ENCODE assay signal across 1 cellular context in the genomic region with DNA sequence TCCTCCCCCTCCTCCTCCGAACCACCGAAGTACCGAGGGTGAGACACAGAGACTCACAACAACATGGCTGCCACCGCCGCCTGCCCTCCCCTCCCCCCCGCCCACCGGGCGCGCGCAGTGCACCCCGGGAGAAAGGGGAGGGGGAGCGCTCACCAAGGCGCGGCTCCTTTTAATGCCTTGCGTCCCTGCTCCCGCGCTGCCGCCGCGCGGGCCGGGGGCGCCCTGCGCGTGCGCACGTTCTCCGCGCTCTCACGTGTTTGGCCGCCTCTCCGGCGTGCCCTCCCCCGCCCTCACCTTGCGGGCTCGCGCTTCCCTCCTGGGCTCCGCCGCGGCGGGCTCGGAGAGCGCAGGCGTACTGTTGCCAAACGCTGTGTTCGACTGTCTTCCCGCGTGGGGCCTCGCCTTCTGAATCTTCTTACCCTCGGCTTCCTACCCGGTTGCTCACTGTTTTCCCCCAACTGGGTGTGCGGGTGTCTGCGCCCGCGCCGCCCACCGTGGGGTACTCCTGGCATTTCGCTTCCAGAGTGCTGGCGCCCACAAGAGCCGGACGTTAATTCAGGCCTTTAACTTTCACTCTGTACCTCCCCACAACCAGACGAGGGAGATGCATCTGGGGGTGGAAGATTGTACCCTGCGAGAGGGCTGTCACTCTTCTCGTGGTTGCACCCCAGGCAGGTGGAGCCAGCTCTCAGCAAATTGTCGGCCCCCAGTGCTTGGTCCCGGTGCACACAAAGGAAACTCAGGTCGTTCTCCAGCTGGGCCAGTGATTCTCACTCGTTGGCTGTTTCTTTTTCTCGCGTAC.
TF ChIP-seq lines count a peak whose summit lies in the region.

A gene with protein sequence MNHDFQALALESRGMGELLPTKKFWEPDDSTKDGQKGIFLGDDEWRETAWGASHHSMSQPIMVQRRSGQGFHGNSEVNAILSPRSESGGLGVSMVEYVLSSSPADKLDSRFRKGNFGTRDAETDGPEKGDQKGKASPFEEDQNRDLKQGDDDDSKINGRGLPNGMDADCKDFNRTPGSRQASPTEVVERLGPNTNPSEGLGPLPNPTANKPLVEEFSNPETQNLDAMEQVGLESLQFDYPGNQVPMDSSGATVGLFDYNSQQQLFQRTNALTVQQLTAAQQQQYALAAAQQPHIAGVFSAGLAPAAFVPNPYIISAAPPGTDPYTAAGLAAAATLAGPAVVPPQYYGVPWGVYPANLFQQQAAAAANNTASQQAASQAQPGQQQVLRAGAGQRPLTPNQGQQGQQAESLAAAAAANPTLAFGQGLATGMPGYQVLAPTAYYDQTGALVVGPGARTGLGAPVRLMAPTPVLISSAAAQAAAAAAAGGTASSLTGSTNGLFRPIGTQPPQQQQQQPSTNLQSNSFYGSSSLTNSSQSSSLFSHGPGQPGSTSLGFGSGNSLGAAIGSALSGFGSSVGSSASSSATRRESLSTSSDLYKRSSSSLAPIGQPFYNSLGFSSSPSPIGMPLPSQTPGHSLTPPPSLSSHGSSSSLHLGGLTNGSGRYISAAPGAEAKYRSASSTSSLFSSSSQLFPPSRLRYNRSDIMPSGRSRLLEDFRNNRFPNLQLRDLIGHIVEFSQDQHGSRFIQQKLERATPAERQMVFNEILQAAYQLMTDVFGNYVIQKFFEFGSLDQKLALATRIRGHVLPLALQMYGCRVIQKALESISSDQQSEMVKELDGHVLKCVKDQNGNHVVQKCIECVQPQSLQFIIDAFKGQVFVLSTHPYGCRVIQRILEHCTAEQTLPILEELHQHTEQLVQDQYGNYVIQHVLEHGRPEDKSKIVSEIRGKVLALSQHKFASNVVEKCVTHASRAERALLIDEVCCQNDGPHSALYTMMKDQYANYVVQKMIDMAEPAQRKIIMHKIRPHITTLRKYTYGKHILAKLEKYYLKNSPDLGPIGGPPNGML (minus strand): TSS at position 92 of the 802 bp plus-strand sequence. CDS start 23,484 bp downstream, outside the sequence.

TF ChIP-seq in WTC11, 78 proteins besides CTCF, POLR2A, EP300 and RAD21 (continued from another document and continues in another):
- TF ChIP-seq, protein P1, sequence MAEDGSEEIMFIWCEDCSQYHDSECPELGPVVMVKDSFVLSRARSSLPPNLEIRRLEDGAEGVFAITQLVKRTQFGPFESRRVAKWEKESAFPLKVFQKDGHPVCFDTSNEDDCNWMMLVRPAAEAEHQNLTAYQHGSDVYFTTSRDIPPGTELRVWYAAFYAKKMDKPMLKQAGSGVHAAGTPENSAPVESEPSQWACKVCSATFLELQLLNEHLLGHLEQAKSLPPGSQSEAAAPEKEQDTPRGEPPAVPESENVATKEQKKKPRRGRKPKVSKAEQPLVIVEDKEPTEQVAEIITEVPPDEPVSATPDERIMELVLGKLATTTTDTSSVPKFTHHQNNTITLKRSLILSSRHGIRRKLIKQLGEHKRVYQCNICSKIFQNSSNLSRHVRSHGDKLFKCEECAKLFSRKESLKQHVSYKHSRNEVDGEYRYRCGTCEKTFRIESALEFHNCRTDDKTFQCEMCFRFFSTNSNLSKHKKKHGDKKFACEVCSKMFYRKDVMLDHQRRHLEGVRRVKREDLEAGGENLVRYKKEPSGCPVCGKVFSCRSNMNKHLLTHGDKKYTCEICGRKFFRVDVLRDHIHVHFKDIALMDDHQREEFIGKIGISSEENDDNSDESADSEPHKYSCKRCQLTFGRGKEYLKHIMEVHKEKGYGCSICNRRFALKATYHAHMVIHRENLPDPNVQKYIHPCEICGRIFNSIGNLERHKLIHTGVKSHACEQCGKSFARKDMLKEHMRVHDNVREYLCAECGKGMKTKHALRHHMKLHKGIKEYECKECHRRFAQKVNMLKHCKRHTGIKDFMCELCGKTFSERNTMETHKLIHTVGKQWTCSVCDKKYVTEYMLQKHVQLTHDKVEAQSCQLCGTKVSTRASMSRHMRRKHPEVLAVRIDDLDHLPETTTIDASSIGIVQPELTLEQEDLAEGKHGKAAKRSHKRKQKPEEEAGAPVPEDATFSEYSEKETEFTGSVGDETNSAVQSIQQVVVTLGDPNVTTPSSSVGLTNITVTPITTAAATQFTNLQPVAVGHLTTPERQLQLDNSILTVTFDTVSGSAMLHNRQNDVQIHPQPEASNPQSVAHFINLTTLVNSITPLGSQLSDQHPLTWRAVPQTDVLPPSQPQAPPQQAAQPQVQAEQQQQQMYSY (CRISPR knock-in tag; IDR thresholded peaks at IDR 0.05), result no peak
- TF ChIP-seq GRHL2 (CRISPR knock-in tag; IDR thresholded peaks at IDR 0.05; ENCODE audit: insufficient replicate concordance, severe bottlenecking) (no peak), CREM (CRISPR knock-in tag; IDR thresholded peaks at IDR 0.05) (peak; percentile 80), FOXJ3 (CRISPR knock-in tag; IDR thresholded peaks at IDR 0.05; ENCODE audit: borderline replicate concordance) (no peak), TP53 (CRISPR knock-in tag; IDR thresholded peaks at IDR 0.05) (peak; percentile 90; the same call in 1 of the 2 replicates), SP1 (CRISPR knock-in tag; conservative IDR thresholded peaks at IDR 0.05) (peak; percentile 40; the same call in 1 of the 2 replicates), ZNF416 (CRISPR knock-in tag; IDR thresholded peaks at IDR 0.05) (no peak), MYBL2 (CRISPR knock-in tag; IDR thresholded peaks at IDR 0.05) (peak; percentile 85), MXD4 (CRISPR knock-in tag; IDR thresholded peaks at IDR 0.05; ENCODE audit: borderline replicate concordance) (no peak), GABPB1 (CRISPR knock-in tag; IDR thresholded peaks at IDR 0.05) (peak; percentile 85), JAZF1 (CRISPR knock-in tag; IDR thresholded peaks at IDR 0.05) (no peak), NFYB (CRISPR knock-in tag; conservative IDR thresholded peaks at IDR 0.05; ENCODE audit: low read depth) (no peak), ZNF219 (CRISPR knock-in tag; IDR thresholded peaks at IDR 0.05; ENCODE audit: borderline replicate concordance) (no peak), SMAD3 (CRISPR knock-in tag; IDR thresholded peaks at IDR 0.05; ENCODE audit: borderline replicate concordance) (no peak; the same call in 1 of the 2 replicates), NFATC4 (CRISPR knock-in tag; IDR thresholded peaks at IDR 0.05) (no peak), TEAD1 (CRISPR knock-in tag; IDR thresholded peaks at IDR 0.05) (peak; percentile 87), TCF7 (CRISPR knock-in tag; IDR thresholded peaks at IDR 0.05; ENCODE audit: low read depth) (peak; percentile 85; the same call in 1 of the 2 replicates), CBFB (CRISPR knock-in tag; IDR thresholded peaks at IDR 0.05; ENCODE audit: low read depth) (peak; percentile 95), ZNF671 (CRISPR knock-in tag; IDR thresholded peaks at IDR 0.05) (no peak), ZNF121 (CRISPR knock-in tag; IDR thresholded peaks at IDR 0.05) (peak; percentile 19; the same call in 1 of the 2 replicates)
- TF ChIP-seq, protein P2, sequence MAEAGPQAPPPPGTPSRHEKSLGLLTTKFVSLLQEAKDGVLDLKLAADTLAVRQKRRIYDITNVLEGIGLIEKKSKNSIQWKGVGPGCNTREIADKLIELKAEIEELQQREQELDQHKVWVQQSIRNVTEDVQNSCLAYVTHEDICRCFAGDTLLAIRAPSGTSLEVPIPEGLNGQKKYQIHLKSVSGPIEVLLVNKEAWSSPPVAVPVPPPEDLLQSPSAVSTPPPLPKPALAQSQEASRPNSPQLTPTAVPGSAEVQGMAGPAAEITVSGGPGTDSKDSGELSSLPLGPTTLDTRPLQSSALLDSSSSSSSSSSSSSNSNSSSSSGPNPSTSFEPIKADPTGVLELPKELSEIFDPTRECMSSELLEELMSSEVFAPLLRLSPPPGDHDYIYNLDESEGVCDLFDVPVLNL (CRISPR knock-in tag; IDR thresholded peaks at IDR 0.05; ENCODE audit: borderline replicate concordance, low read depth), result peak; percentile 82
- TF ChIP-seq, protein P3, sequence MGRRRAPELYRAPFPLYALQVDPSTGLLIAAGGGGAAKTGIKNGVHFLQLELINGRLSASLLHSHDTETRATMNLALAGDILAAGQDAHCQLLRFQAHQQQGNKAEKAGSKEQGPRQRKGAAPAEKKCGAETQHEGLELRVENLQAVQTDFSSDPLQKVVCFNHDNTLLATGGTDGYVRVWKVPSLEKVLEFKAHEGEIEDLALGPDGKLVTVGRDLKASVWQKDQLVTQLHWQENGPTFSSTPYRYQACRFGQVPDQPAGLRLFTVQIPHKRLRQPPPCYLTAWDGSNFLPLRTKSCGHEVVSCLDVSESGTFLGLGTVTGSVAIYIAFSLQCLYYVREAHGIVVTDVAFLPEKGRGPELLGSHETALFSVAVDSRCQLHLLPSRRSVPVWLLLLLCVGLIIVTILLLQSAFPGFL (CRISPR knock-in tag; IDR thresholded peaks at IDR 0.05; ENCODE audit: borderline replicate concordance), result peak; percentile 92; the same call in 1 of the 2 replicates
- TF ChIP-seq, protein P4, sequence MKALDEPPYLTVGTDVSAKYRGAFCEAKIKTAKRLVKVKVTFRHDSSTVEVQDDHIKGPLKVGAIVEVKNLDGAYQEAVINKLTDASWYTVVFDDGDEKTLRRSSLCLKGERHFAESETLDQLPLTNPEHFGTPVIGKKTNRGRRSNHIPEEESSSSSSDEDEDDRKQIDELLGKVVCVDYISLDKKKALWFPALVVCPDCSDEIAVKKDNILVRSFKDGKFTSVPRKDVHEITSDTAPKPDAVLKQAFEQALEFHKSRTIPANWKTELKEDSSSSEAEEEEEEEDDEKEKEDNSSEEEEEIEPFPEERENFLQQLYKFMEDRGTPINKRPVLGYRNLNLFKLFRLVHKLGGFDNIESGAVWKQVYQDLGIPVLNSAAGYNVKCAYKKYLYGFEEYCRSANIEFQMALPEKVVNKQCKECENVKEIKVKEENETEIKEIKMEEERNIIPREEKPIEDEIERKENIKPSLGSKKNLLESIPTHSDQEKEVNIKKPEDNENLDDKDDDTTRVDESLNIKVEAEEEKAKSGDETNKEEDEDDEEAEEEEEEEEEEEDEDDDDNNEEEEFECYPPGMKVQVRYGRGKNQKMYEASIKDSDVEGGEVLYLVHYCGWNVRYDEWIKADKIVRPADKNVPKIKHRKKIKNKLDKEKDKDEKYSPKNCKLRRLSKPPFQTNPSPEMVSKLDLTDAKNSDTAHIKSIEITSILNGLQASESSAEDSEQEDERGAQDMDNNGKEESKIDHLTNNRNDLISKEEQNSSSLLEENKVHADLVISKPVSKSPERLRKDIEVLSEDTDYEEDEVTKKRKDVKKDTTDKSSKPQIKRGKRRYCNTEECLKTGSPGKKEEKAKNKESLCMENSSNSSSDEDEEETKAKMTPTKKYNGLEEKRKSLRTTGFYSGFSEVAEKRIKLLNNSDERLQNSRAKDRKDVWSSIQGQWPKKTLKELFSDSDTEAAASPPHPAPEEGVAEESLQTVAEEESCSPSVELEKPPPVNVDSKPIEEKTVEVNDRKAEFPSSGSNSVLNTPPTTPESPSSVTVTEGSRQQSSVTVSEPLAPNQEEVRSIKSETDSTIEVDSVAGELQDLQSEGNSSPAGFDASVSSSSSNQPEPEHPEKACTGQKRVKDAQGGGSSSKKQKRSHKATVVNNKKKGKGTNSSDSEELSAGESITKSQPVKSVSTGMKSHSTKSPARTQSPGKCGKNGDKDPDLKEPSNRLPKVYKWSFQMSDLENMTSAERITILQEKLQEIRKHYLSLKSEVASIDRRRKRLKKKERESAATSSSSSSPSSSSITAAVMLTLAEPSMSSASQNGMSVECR (CRISPR knock-in tag; IDR thresholded peaks at IDR 0.05; ENCODE audit: borderline replicate concordance), result peak; percentile 80; the same call in 1 of the 2 replicates
- TF ChIP-seq, protein P5, sequence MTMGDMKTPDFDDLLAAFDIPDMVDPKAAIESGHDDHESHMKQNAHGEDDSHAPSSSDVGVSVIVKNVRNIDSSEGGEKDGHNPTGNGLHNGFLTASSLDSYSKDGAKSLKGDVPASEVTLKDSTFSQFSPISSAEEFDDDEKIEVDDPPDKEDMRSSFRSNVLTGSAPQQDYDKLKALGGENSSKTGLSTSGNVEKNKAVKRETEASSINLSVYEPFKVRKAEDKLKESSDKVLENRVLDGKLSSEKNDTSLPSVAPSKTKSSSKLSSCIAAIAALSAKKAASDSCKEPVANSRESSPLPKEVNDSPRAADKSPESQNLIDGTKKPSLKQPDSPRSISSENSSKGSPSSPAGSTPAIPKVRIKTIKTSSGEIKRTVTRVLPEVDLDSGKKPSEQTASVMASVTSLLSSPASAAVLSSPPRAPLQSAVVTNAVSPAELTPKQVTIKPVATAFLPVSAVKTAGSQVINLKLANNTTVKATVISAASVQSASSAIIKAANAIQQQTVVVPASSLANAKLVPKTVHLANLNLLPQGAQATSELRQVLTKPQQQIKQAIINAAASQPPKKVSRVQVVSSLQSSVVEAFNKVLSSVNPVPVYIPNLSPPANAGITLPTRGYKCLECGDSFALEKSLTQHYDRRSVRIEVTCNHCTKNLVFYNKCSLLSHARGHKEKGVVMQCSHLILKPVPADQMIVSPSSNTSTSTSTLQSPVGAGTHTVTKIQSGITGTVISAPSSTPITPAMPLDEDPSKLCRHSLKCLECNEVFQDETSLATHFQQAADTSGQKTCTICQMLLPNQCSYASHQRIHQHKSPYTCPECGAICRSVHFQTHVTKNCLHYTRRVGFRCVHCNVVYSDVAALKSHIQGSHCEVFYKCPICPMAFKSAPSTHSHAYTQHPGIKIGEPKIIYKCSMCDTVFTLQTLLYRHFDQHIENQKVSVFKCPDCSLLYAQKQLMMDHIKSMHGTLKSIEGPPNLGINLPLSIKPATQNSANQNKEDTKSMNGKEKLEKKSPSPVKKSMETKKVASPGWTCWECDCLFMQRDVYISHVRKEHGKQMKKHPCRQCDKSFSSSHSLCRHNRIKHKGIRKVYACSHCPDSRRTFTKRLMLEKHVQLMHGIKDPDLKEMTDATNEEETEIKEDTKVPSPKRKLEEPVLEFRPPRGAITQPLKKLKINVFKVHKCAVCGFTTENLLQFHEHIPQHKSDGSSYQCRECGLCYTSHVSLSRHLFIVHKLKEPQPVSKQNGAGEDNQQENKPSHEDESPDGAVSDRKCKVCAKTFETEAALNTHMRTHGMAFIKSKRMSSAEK (CRISPR knock-in tag; IDR thresholded peaks at IDR 0.05; ENCODE audit: borderline replicate concordance), result no peak
- TF ChIP-seq, protein P6, sequence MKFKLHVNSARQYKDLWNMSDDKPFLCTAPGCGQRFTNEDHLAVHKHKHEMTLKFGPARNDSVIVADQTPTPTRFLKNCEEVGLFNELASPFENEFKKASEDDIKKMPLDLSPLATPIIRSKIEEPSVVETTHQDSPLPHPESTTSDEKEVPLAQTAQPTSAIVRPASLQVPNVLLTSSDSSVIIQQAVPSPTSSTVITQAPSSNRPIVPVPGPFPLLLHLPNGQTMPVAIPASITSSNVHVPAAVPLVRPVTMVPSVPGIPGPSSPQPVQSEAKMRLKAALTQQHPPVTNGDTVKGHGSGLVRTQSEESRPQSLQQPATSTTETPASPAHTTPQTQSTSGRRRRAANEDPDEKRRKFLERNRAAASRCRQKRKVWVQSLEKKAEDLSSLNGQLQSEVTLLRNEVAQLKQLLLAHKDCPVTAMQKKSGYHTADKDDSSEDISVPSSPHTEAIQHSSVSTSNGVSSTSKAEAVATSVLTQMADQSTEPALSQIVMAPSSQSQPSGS (CRISPR knock-in tag; IDR thresholded peaks at IDR 0.05; ENCODE audit: borderline replicate concordance, low read depth), result no peak; the same call in 1 of the 2 replicates
- TF ChIP-seq, protein P7, sequence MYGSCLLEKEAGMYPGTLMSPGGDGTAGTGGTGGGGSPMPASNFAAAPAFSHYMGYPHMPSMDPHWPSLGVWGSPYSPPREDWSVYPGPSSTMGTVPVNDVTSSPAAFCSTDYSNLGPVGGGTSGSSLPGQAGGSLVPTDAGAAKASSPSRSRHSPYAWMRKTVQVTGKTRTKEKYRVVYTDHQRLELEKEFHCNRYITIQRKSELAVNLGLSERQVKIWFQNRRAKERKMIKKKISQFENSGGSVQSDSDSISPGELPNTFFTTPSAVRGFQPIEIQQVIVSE (CRISPR knock-in tag; IDR thresholded peaks at IDR 0.05; ENCODE audit: borderline replicate concordance), result no peak
